In the genomic region with DNA sequence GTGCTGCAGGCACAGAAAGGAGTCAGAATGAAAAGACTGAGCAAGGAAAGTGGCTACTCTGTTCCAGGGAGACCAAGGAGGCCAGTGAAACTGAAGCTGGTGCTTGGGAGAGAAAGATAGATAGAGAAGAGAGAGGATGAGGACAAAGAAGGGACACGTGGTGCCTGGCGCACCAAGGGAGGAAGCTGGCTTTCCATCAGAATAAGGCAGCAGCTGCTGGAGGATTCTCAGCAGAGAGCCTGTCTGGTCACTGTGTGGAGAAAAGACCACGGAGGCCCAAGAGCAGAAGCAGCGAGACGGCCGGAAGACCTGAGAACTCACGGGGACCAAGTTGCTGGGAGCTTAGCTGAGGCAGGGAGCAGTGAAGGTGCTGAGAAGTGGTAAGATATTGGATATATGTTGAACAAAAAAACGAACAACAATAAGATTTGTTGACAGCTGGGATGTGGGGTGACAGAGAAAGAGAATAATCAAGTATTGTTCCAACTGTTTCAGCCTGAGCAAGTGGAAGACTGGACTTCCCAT, we compare ENCODE assay signal across 2 cellular contexts.
TF ChIP-seq lines count a peak whose summit lies in the region.

No MANE protein-coding gene starts in this region.

TF ChIP-seq in HEK293, 187 proteins besides CTCF, POLR2A, EP300 and RAD21:
- TF ChIP-seq, protein P1, sequence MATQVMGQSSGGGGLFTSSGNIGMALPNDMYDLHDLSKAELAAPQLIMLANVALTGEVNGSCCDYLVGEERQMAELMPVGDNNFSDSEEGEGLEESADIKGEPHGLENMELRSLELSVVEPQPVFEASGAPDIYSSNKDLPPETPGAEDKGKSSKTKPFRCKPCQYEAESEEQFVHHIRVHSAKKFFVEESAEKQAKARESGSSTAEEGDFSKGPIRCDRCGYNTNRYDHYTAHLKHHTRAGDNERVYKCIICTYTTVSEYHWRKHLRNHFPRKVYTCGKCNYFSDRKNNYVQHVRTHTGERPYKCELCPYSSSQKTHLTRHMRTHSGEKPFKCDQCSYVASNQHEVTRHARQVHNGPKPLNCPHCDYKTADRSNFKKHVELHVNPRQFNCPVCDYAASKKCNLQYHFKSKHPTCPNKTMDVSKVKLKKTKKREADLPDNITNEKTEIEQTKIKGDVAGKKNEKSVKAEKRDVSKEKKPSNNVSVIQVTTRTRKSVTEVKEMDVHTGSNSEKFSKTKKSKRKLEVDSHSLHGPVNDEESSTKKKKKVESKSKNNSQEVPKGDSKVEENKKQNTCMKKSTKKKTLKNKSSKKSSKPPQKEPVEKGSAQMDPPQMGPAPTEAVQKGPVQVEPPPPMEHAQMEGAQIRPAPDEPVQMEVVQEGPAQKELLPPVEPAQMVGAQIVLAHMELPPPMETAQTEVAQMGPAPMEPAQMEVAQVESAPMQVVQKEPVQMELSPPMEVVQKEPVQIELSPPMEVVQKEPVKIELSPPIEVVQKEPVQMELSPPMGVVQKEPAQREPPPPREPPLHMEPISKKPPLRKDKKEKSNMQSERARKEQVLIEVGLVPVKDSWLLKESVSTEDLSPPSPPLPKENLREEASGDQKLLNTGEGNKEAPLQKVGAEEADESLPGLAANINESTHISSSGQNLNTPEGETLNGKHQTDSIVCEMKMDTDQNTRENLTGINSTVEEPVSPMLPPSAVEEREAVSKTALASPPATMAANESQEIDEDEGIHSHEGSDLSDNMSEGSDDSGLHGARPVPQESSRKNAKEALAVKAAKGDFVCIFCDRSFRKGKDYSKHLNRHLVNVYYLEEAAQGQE (tag by site-specific recombination; IDR thresholded peaks at IDR 0.05), result no peak
- TF ChIP-seq FEZF1 (tag by site-specific recombination; IDR thresholded peaks at IDR 0.05), result no peak
- TF ChIP-seq, protein P2, sequence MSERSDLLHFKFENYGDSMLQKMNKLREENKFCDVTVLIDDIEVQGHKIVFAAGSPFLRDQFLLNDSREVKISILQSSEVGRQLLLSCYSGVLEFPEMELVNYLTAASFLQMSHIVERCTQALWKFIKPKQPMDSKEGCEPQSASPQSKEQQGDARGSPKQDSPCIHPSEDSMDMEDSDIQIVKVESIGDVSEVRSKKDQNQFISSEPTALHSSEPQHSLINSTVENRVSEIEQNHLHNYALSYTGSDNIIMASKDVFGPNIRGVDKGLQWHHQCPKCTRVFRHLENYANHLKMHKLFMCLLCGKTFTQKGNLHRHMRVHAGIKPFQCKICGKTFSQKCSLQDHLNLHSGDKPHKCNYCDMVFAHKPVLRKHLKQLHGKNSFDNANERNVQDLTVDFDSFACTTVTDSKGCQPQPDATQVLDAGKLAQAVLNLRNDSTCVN (tag by site-specific recombination; optimal IDR thresholded peaks at IDR 0.05), result no peak
- no peak for TF ChIP-seq MYNN (tag by site-specific recombination; IDR thresholded peaks at IDR 0.05; ENCODE audit: borderline replicate concordance)
- TF ChIP-seq, protein P3, sequence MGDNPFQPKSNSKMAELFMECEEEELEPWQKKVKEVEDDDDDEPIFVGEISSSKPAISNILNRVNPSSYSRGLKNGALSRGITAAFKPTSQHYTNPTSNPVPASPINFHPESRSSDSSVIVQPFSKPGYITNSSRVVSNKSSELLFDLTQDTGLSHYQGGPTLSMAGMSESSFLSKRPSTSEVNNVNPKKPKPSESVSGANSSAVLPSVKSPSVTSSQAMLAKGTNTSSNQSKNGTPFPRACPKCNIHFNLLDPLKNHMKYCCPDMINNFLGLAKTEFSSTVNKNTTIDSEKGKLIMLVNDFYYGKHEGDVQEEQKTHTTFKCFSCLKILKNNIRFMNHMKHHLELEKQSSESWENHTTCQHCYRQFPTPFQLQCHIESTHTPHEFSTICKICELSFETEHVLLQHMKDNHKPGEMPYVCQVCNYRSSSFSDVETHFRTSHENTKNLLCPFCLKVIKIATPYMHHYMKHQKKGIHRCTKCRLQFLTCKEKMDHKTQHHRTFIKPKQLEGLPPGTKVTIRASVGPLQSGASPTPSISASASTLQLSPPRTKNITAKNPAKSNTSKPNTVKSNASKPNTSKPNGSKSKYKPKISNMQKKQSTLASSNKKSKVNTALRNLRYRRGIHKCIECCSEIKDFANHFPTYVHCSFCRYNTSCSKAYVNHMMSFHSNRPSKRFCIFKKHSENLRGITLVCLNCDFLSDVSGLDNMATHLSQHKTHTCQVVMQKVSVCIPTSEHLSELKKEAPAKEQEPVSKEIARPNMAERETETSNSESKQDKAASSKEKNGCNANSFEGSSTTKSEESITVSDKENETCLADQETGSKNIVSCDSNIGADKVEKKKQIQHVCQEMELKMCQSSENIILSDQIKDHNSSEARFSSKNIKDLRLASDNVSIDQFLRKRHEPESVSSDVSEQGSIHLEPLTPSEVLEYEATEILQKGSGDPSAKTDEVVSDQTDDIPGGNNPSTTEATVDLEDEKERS (tag by site-specific recombination; IDR thresholded peaks at IDR 0.05), result no peak
- TF ChIP-seq ZNF623 (tag by site-specific recombination; IDR thresholded peaks at IDR 0.05), result no peak
- TF ChIP-seq, protein P4, sequence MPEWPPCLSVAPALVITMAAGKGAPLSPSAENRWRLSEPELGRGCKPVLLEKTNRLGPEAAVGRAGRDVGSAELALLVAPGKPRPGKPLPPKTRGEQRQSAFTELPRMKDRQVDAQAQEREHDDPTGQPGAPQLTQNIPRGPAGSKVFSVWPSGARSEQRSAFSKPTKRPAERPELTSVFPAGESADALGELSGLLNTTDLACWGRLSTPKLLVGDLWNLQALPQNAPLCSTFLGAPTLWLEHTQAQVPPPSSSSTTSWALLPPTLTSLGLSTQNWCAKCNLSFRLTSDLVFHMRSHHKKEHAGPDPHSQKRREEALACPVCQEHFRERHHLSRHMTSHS (tag by site-specific recombination; IDR thresholded peaks at IDR 0.05), result no peak
- TF ChIP-seq MZF1 (tag by site-specific recombination; IDR thresholded peaks at IDR 0.05; ENCODE audit: borderline replicate concordance), result no peak
- TF ChIP-seq MEIS1 (CRISPR knock-in tag; IDR thresholded peaks at IDR 0.05; ENCODE audit: borderline replicate concordance), result no peak
- no peak for TF ChIP-seq ZNF133 (tag by site-specific recombination; IDR thresholded peaks at IDR 0.05)
- TF ChIP-seq ZNF560 (tag by site-specific recombination; IDR thresholded peaks at IDR 0.05; ENCODE audit: borderline replicate concordance), result no peak
- TF ChIP-seq ZNF624 (tag by site-specific recombination; IDR thresholded peaks at IDR 0.05), result no peak

TF ChIP-seq in H1, 55 proteins besides CTCF, POLR2A, EP300 and RAD21:
- TF ChIP-seq HDAC6 (IDR thresholded peaks at IDR 0.05; ENCODE audit: low read depth, low read length) (no peak), SUZ12 (IDR thresholded peaks at IDR 0.05; ENCODE audit: low read length) (no peak)
- TF ChIP-seq, protein P5, sequence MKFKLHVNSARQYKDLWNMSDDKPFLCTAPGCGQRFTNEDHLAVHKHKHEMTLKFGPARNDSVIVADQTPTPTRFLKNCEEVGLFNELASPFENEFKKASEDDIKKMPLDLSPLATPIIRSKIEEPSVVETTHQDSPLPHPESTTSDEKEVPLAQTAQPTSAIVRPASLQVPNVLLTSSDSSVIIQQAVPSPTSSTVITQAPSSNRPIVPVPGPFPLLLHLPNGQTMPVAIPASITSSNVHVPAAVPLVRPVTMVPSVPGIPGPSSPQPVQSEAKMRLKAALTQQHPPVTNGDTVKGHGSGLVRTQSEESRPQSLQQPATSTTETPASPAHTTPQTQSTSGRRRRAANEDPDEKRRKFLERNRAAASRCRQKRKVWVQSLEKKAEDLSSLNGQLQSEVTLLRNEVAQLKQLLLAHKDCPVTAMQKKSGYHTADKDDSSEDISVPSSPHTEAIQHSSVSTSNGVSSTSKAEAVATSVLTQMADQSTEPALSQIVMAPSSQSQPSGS (IDR thresholded peaks at IDR 0.05; ENCODE audit: low read length), result no peak
